ENCODE assay signal across 18 cellular contexts in genomic region chr3:34678580-34678979, GRCh38.
"Had no signal": no experiment of that assay in that cellular context is flagged by ENCODE, and none has a peak within 500 bp of the region (broad histone marks: within the 10 kb centered on the region; RNA-seq: fewer than 3 reads in every experiment).

No MANE protein-coding gene starts in this region.

- H3K4me3 ChIP-seq: coronary artery, mucosa of descending colon, sigmoid colon, skin epidermis, stomach, thoracic aorta, transverse colon had no signal

- H3K4me1 ChIP-seq: sigmoid colon, stomach, transverse colon had no signal

- H3K27ac ChIP-seq: coronary artery, sigmoid colon, skin epidermis, stomach, thoracic aorta, transverse colon had no signal

- H3K36me3 ChIP-seq: sigmoid colon, stomach, thoracic aorta, transverse colon had no signal

- DNase-seq: effector CD4-positive, alpha-beta T cell; endodermal cell; foreskin melanocyte; head of caudate nucleus; kidney; left colon; mucosa of descending colon; naive thymus-derived CD8-positive, alpha-beta T cell; posterior cingulate gyrus; sigmoid colon; stimulated activated CD4-positive, alpha-beta T cell treated with anti-CD3 and anti-CD28 coated beads, Interleukin-12 subunit alpha, Interleukin-12 subunit beta, amount 100 ng/mL, for 4 hours; stimulated activated naive CD4-positive, alpha-beta T cell; stomach; substantia nigra; transverse colon had no signal

- ATAC-seq: left colon; mucosa of descending colon; naive thymus-derived CD8-positive, alpha-beta T cell had no signal

- H3K27me3 ChIP-seq: sigmoid colon, stomach, transverse colon had no signal

- H3K9me3 ChIP-seq: mucosa of descending colon, sigmoid colon, stomach, thoracic aorta, transverse colon had no signal
